ENCODE assay signal across 8 cellular contexts in the genomic region with DNA sequence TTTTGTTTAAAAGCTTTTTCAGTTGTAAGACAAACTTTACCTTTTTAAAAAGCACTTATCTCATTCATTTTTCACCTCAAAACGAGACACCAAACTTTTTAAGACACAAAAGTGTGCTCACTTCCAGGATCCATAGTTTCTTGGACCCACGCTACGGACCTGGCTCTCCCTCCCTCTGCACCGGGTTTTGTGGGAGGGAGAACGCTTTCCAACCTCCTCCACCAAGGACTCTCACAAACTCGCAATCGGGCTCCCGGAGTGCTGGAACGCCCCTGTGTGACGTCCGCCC. TPM values are rescaled to one million over a fixed set of nuclear protein-coding genes. Genes with fewer than 3 reads are reported as not detected.
DNase-seq lines count a peak whose midpoint lies in the region; ATAC-seq and TF ChIP-seq lines count a peak whose summit lies in the region.

No MANE protein-coding gene starts in this region.

- DNase-seq in DMS53 (lab: John Stamatoyannopoulos, UW) (peak; percentile 94), LNCaP clone FGC (ENCODE audit: low read depth) (peak; percentile 38), caudate nucleus (lab: John Stamatoyannopoulos, UW) (peak in 2 of 61 donors; percentile 33 to 65), lower lobe of right lung (no peak), upper lobe of right lung (no peak), DMS79 treated with DMSO at 0.1 percent for 48 hours (lab: John Stamatoyannopoulos, UW) (no peak)

- H3K36me3 ChIP-seq in lower lobe of right lung (peaks cover 11% of the 10 kb centered on the region), upper lobe of right lung (peaks cover 9% of the 10 kb centered on the region)

- intact Hi-C loops in lower lobe of right lung (cut with DNase I) = no loop called here
- intact Hi-C loops in upper lobe of right lung (cut with DNase I) = no loop called here

- H3K27me3 ChIP-seq in lower lobe of right lung (ENCODE audit: low read depth) = no peaks in the 10 kb centered on the region
- no peaks in the 10 kb centered on the region for H3K27me3 ChIP-seq in upper lobe of right lung

- H3K4me1 ChIP-seq in lower lobe of right lung (peaks cover 24% of the 10 kb centered on the region), upper lobe of right lung (peaks cover 24% of the 10 kb centered on the region)

- TF ChIP-seq CTCF in LNCaP clone FGC (IDR thresholded peaks at IDR 0.05; ENCODE audit: control insufficient read depth, extremely low read depth, insufficient read depth) = no peak
- TF ChIP-seq CTCF in lower lobe of right lung (IDR thresholded peaks at IDR 0.05) = no peak
- no peak for TF ChIP-seq CTCF in upper lobe of right lung (IDR thresholded peaks at IDR 0.05)

- no peaks in the 10 kb centered on the region for H3K9me3 ChIP-seq in lower lobe of right lung
- no peaks in the 10 kb centered on the region for H3K9me3 ChIP-seq in upper lobe of right lung

- ATAC-seq in lower lobe of right lung = peak; percentile 92 to 94
- peak; percentile 88 for ATAC-seq in upper lobe of right lung
- no peak for ATAC-seq in activated CD4-positive, CD25-positive, alpha-beta regulatory T cell treated with anti-CD3 and anti-CD28 coated beads, Interleukin-2, amount 50 U/mL, for 24 hours
- no peak for ATAC-seq in HG03280 (IDR thresholded peaks at IDR 0.05; ENCODE audit: unreplicated experiment)

- H3K4me3 ChIP-seq in LNCaP clone FGC (ENCODE audit: low read depth, low read length) = peak overlapping the region; percentile 99
- peak overlapping the region; percentile 76 for H3K4me3 ChIP-seq in lower lobe of right lung
- peak overlapping the region; percentile 75 for H3K4me3 ChIP-seq in upper lobe of right lung

- H3K27ac ChIP-seq in caudate nucleus (ENCODE audit: low read depth, low read length) = peak overlapping the region; percentile 84
- H3K27ac ChIP-seq in lower lobe of right lung = peak overlapping the region; percentile 90
- H3K27ac ChIP-seq in upper lobe of right lung = peak overlapping the region; percentile 90

RNA-seq across cellular contexts. Expression of a gene that starts 0.4 kb away (rescaled TPM):
- total RNA-seq in lower lobe of right lung = not detected
- not detected for total RNA-seq in upper lobe of right lung

RNA-seq across cellular contexts. Expression of a gene that starts 0.5 kb away (rescaled TPM):
- total RNA-seq in lower lobe of right lung (16.5 TPM), upper lobe of right lung (18.4 TPM)

Comparison
In these comparisons a context has a peak if more than half of its experiments do, and no peak if none do; other contexts are left out.
1. DNase-seq: peak in DMS53 (single experiment) and LNCaP clone FGC (single experiment); none in lower lobe of right lung (single experiment), upper lobe of right lung (single experiment) and DMS79 treated with DMSO at 0.1 percent for 48 hours (single experiment).
2. ATAC-seq: peak in lower lobe of right lung (2 of 2) and upper lobe of right lung (single experiment); none in activated CD4-positive, CD25-positive, alpha-beta regulatory T cell treated with anti-CD3 and anti-CD28 coated beads, Interleukin-2, amount 50 U/mL, for 24 hours (0 of 2) and HG03280 (single experiment).
3. Peak in every context shown above with its lines, with median percentiles within 50 percentile points of each other: H3K4me3 ChIP-seq and H3K27ac ChIP-seq.